Comparison of ENCODE assay signal across 1 cellular context in genomic region chr3:196159526-196159925, GRCh38.
A peak's percentile ranks its signal among the peaks of the same experiment; 100 is the strongest.
TF ChIP-seq lines count a peak whose summit lies in the region.

No MANE protein-coding gene starts in this region.

TF ChIP-seq in K562, 482 proteins besides CTCF, POLR2A, EP300 and RAD21 (continued from another document):
- no peak for TF ChIP-seq THAP7 (CRISPR knock-in tag; IDR thresholded peaks at IDR 0.05)
- TF ChIP-seq ZNF655 (CRISPR knock-in tag; IDR thresholded peaks at IDR 0.05), result no peak
- TF ChIP-seq PHB (CRISPR knock-in tag; IDR thresholded peaks at IDR 0.05), result no peak
- TF ChIP-seq PYGO2 (tag; IDR thresholded peaks at IDR 0.05), result no peak
- peak; percentile 74 for TF ChIP-seq NFIC (IDR thresholded peaks at IDR 0.05)
- 0 out of 2 replicates have a peak, but pooled peaks have one; percentile 31 for TF ChIP-seq THRAP3 (IDR thresholded peaks at IDR 0.05; ENCODE audit: borderline replicate concordance)
